8 cellular contexts compared by ENCODE assay signal in genomic region chr7:89623018-89623672, GRCh38.
A peak's percentile ranks its signal among the peaks of the same experiment; 100 is the strongest.
DNase-seq lines count a peak whose midpoint lies in the region; ATAC-seq and TF ChIP-seq lines count a peak whose summit lies in the region.

No MANE protein-coding gene starts in this region.

- intact Hi-C loops in lower leg skin (cut with DNase I; ENCODE audit: low total_unique reads) = no loop called here

- H3K27me3 Mint-ChIP-seq in progenitor cell of endocrine pancreas = peaks cover 20% of the 10 kb centered on the region

- H3F3A ChIP-seq in MM.1S (ENCODE audit: insufficient read depth, low read length) = no peaks in the 10 kb centered on the region

- H3K9me3 ChIP-seq in AG04450 (ENCODE audit: control insufficient read depth, insufficient read depth, low read length) (peaks cover 28% of the 10 kb centered on the region), MM.1S (replicated peaks; ENCODE audit: insufficient read depth, low read length) (no peaks in the 10 kb centered on the region)

- no peaks in the 10 kb centered on the region for H3K36me3 Mint-ChIP-seq in progenitor cell of endocrine pancreas (ENCODE audit: insufficient read depth)

- H3K36me3 ChIP-seq in MM.1S (replicated peaks; ENCODE audit: insufficient read depth, low read length) = no peaks in the 10 kb centered on the region

- no peaks in the 10 kb centered on the region for H4K20me1 ChIP-seq in MM.1S (ENCODE audit: insufficient read depth, low read length)

- CTCF ChIA-PET in AG04450 (lab: Charles Lee) = interaction anchor here (0.7 to 2.2 kb wide), 4 partner anchors 15 to 1380 kb away, joined by 3 to 19 read pairs (median 7); no protein-coding TSS in a partner anchor

- H3K27ac ChIP-seq in AG04450 (ENCODE audit: low read depth, low read length) (no peak overlapping the region), MM.1S (ENCODE audit: low read length) (no peak overlapping the region)

- no peak overlapping the region for H3K4me3 Mint-ChIP-seq in progenitor cell of endocrine pancreas (ENCODE audit: low read depth)

- H3K9me3 Mint-ChIP-seq in progenitor cell of endocrine pancreas (ENCODE audit: low read depth) = peaks cover 3% of the 10 kb centered on the region

- H3K4me3 ChIP-seq in AG04450 (ENCODE audit: low read depth, low read length) = no peak overlapping the region
- H3K4me3 ChIP-seq in MM.1S (ENCODE audit: low read length) = no peak overlapping the region
- no peak overlapping the region for H3K4me3 ChIP-seq in foreskin fibroblast (ENCODE audit: low read depth in 1 of 2, low read length in 2 of 2)
- no peak overlapping the region for H3K4me3 ChIP-seq in lower leg skin (ENCODE audit: low read depth, poor library complexity, severe bottlenecking)

- WGBS in lower leg skin, 2 donors = 17 to 44% methylated on average over 1 of the region's 1 CpG

- H2AFZ ChIP-seq in MM.1S (ENCODE audit: low read length) = no peak overlapping the region

- DNase-seq in AG04450 (ENCODE audit: low read depth, low spot score) (no peak), MM.1S (peak; percentile 60), foreskin fibroblast (peak; percentile 9 to 60), progenitor cell of endocrine pancreas (ENCODE audit: low spot score, unreplicated experiment) (no peak), lower leg skin (ENCODE audit: low spot score in 2 of 2) (no peak)

- no peak overlapping the region for H3K4me2 ChIP-seq in MM.1S (ENCODE audit: low read depth, low read length)

- POLR2A ChIA-PET in AG04450 (lab: Yijun Ruan, JAX) = no interaction called here

- no peaks in the 10 kb centered on the region for H3K79me2 ChIP-seq in MM.1S (ENCODE audit: low read length)

- no peak overlapping the region for H3K27ac Mint-ChIP-seq in progenitor cell of endocrine pancreas

- no peak for TF ChIP-seq POLR2A in lower leg skin (IDR thresholded peaks at IDR 0.05)

- H3K4me1 ChIP-seq in MM.1S (ENCODE audit: low read length) = no peaks in the 10 kb centered on the region

- H3K27me3 ChIP-seq in AG04450 (ENCODE audit: control insufficient read depth, insufficient read depth, low read length) (no peaks in the 10 kb centered on the region), MM.1S (replicated peaks; ENCODE audit: insufficient read depth, low read length) (no peaks in the 10 kb centered on the region)

- no peak overlapping the region for H3K9ac ChIP-seq in MM.1S (ENCODE audit: low read length)

- TF ChIP-seq CTCF in AG04450 (IDR thresholded peaks at IDR 0.05; ENCODE audit: low read depth, low read length) (peak; percentile 38), GM12873 (IDR thresholded peaks at IDR 0.05; ENCODE audit: insufficient read depth, low read depth, low read length, missing control alignments) (peak; percentile 80), MM.1S (IDR thresholded peaks at IDR 0.05; ENCODE audit: low read length) (peak; percentile 87), foreskin fibroblast (IDR thresholded peaks at IDR 0.05; ENCODE audit: low read depth, low read length) (peak; percentile 69), progenitor cell of endocrine pancreas (IDR thresholded peaks at IDR 0.05; ENCODE audit: unreplicated experiment) (peak; percentile 81), lower leg skin (IDR thresholded peaks at IDR 0.05) (no peak)

- ATAC-seq in HG02610 (IDR thresholded peaks at IDR 0.05; ENCODE audit: unreplicated experiment) = peak; percentile 92
- ATAC-seq in SK-N-SH treated with all-trans-retinoic acid at 6 μM for 48 hours = peak; percentile 88

- H3K4me1 Mint-ChIP-seq in progenitor cell of endocrine pancreas (ENCODE audit: low read depth) = peaks cover 9% of the 10 kb centered on the region

- H3K9me2 ChIP-seq in MM.1S (replicated peaks; ENCODE audit: insufficient read depth, low read length) = no peaks in the 10 kb centered on the region

TF ChIP-seq in SK-N-SH treated with all-trans-retinoic acid at 6 μM for 48 hours, 23 proteins besides CTCF, POLR2A, EP300 and RAD21 (continues in another document):
- TF ChIP-seq RARB (CRISPR knock-in tag; IDR thresholded peaks at IDR 0.05) (no peak), ZNF8 (CRISPR knock-in tag; IDR thresholded peaks at IDR 0.05) (no peak), ESRRG (CRISPR knock-in tag; IDR thresholded peaks at IDR 0.05) (no peak), TSHZ2 (CRISPR knock-in tag; IDR thresholded peaks at IDR 0.05) (no peak), ZFP30 (CRISPR knock-in tag; IDR thresholded peaks at IDR 0.05) (no peak), ISL1 (CRISPR knock-in tag; IDR thresholded peaks at IDR 0.05) (no peak), ZFP3 (CRISPR knock-in tag; IDR thresholded peaks at IDR 0.05) (no peak), PATZ1 (CRISPR knock-in tag; IDR thresholded peaks at IDR 0.05; ENCODE audit: borderline replicate concordance) (no peak), ZC3H10 (CRISPR knock-in tag; IDR thresholded peaks at IDR 0.05) (no peak), POU6F1 (CRISPR knock-in tag; IDR thresholded peaks at IDR 0.05; ENCODE audit: borderline replicate concordance, low read depth) (no peak)
- TF ChIP-seq, protein P1, sequence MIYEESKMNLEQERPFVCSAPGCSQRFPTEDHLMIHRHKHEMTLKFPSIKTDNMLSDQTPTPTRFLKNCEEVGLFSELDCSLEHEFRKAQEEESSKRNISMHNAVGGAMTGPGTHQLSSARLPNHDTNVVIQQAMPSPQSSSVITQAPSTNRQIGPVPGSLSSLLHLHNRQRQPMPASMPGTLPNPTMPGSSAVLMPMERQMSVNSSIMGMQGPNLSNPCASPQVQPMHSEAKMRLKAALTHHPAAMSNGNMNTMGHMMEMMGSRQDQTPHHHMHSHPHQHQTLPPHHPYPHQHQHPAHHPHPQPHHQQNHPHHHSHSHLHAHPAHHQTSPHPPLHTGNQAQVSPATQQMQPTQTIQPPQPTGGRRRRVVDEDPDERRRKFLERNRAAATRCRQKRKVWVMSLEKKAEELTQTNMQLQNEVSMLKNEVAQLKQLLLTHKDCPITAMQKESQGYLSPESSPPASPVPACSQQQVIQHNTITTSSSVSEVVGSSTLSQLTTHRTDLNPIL (CRISPR knock-in tag; IDR thresholded peaks at IDR 0.05; ENCODE audit: low read depth) = no peak

Comparison
In these comparisons a context has a peak if more than half of its experiments do, and no peak if none do; other contexts are left out.
1. DNase-seq: peak in MM.1S (single experiment) and foreskin fibroblast (2 of 2); none in AG04450 (single experiment), progenitor cell of endocrine pancreas (single experiment) and lower leg skin (0 of 2).
2. CTCF ChIP-seq: peak in AG04450 (single experiment), GM12873 (single experiment), MM.1S (single experiment), foreskin fibroblast (single experiment) and progenitor cell of endocrine pancreas (single experiment); none in lower leg skin (0 of 3).